Comparison of ENCODE assay signal across 10 cellular contexts in the genomic region with DNA sequence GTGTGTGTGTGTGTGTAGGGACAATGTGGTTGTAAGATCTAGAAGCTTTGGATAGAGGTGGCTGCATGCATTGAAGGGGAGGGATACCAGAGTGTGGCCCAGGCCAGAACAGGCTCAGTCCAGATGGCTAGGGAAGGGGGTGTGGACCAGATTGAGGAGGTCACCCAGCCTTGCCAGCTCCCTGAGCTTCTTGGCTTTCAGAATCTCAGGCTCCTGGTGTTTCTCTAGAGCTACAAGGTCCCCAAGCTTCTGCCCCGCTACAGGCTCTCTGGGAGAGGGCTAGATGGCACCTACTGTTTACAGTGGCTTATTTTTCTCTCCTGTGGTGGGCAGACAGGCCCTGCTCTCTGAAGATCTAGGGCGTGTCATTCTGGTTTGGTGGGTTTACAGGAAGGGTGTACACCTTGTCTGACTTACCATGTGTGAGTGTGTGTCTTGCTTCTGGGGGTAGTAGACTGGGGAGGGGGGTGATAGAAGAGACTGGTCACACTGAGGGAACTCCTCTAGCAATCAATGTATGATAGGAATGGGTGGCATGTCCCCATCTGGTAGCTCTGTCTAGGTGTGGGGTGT. TPM values are rescaled to one million over a fixed set of nuclear protein-coding genes. Genes with fewer than 3 reads are reported as not detected.
DNase-seq lines count a peak whose midpoint lies in the region; ATAC-seq and TF ChIP-seq lines count a peak whose summit lies in the region.
"Had no signal": no experiment of that assay in that cellular context is flagged by ENCODE, and none has a peak within 500 bp of the region (broad histone marks: within the 10 kb centered on the region; RNA-seq: fewer than 3 reads in every experiment).

No MANE protein-coding gene starts in this region.

- H3K9ac ChIP-seq in adipocyte (ENCODE audit: low read length), result peak overlapping the region; percentile 79

- H3K27ac Mint-ChIP-seq in activated T-cell treated with anti-CD3 and anti-CD28 coated beads, Interleukin-2, amount 50 U/mL, for 24 hours, result peak overlapping the region; percentile 1

- peaks cover 21% of the 10 kb centered on the region for H3K4me1 Mint-ChIP-seq in activated T-cell treated with anti-CD3 and anti-CD28 coated beads, Interleukin-2, amount 50 U/mL, for 24 hours (ENCODE audit: low read depth)
- peaks cover 38% of the 10 kb centered on the region for H3K4me1 Mint-ChIP-seq in activated T-cell treated with anti-CD3 and anti-CD28 coated beads, Interleukin-2, amount 50 U/mL, for 4 hours (ENCODE audit: low read depth)

- H3K9me3 ChIP-seq in adipocyte (ENCODE audit: control insufficient read depth, low read length) (no peaks in the 10 kb centered on the region), left lung (no peaks in the 10 kb centered on the region), testis (no peaks in the 10 kb centered on the region)

- no peak for ATAC-seq in activated T-cell treated with anti-CD3 and anti-CD28 coated beads, Interleukin-2, amount 50 U/mL, for 4 hours
- ATAC-seq in left lung, result peak; percentile 38

- no peaks in the 10 kb centered on the region for H3K27me3 Mint-ChIP-seq in activated T-cell treated with anti-CD3 and anti-CD28 coated beads, Interleukin-2, amount 50 U/mL, for 24 hours
- no peaks in the 10 kb centered on the region for H3K27me3 Mint-ChIP-seq in activated T-cell treated with anti-CD3 and anti-CD28 coated beads, Interleukin-2, amount 50 U/mL, for 4 hours (ENCODE audit: low read depth)

- DNase-seq in activated T-cell treated with anti-CD3 and anti-CD28 coated beads, Interleukin-2, amount 50 U/mL, for 24 hours, result no peak
- DNase-seq in activated T-cell treated with anti-CD3 and anti-CD28 coated beads, Interleukin-2, amount 50 U/mL, for 4 hours, result no peak
- DNase-seq in adipocyte (ENCODE audit: low read depth) (no peak), left lung (peak; percentile 31 to 38), testis (peak; percentile 39), hepatic stellate cell (ENCODE audit: low spot score) (no peak), UCSD-AML1 (lab: John Stamatoyannopoulos, UW; ENCODE audit: unreplicated experiment) (no peak)
- DNase-seq in activated effector memory CD4-positive, alpha-beta T cell treated with anti-CD3 and anti-CD28 coated beads, Interleukin-2, amount 50 U/mL, for 16 hours, result no peak
- DNase-seq: activated CD4-positive, CD25-positive, alpha-beta regulatory T cell treated with anti-CD3 and anti-CD28 coated beads, Interleukin-2, amount 50 U/mL, for 72 hours; stimulated activated CD4-positive, alpha-beta T cell treated with anti-CD3 and anti-CD28 coated beads, Interleukin-4, amount 100 ng/mL, for 24 hours had no signal

- 62 to 94% methylated on average over 2 of the region's 2 CpGs for WGBS in testis, 2 donors

- no peaks in the 10 kb centered on the region for H3K9me3 Mint-ChIP-seq in activated T-cell treated with anti-CD3 and anti-CD28 coated beads, Interleukin-2, amount 50 U/mL, for 24 hours
- no peaks in the 10 kb centered on the region for H3K9me3 Mint-ChIP-seq in activated T-cell treated with anti-CD3 and anti-CD28 coated beads, Interleukin-2, amount 50 U/mL, for 4 hours

- H3K36me3 ChIP-seq in adipocyte (ENCODE audit: control insufficient read depth, insufficient read depth, low read length, severe bottlenecking), result no peaks in the 10 kb centered on the region
- no peaks in the 10 kb centered on the region for H3K36me3 ChIP-seq in left lung
- H3K36me3 ChIP-seq in testis (ENCODE audit: low read depth, missing control alignments), result no peaks in the 10 kb centered on the region

- no peak for TF ChIP-seq POLR2A in testis (IDR thresholded peaks at IDR 0.05)

- peaks cover 84% of the 10 kb centered on the region for H3K4me1 ChIP-seq in adipocyte (ENCODE audit: control insufficient read depth, insufficient read depth, low read length)
- H3K4me1 ChIP-seq in left lung, result peaks cover 79 to 91% of the 10 kb centered on the region in 2 donors
- peaks cover 66% of the 10 kb centered on the region for H3K4me1 ChIP-seq in testis

- H3K27ac ChIP-seq in left lung (peak overlapping the region; percentile 65 to 71), testis (no peak overlapping the region)

- peak overlapping the region; percentile 80 for H3K4me3 ChIP-seq in adipocyte (ENCODE audit: low read length)
- peak overlapping the region in 1 of 2 donors; percentile 45 for H3K4me3 ChIP-seq in left lung
- no peak overlapping the region for H3K4me3 ChIP-seq in testis

- H3K36me3 Mint-ChIP-seq in activated T-cell treated with anti-CD3 and anti-CD28 coated beads, Interleukin-2, amount 50 U/mL, for 24 hours (ENCODE audit: low read depth), result peaks cover 8% of the 10 kb centered on the region
- no peaks in the 10 kb centered on the region for H3K36me3 Mint-ChIP-seq in activated T-cell treated with anti-CD3 and anti-CD28 coated beads, Interleukin-2, amount 50 U/mL, for 4 hours (ENCODE audit: insufficient read depth)

- intact Hi-C loops in left lung (cut with DNase I), result loop anchor here (5.0 to 10.0 kb wide), 2 partner anchors 42 to 45 kb away; no protein-coding TSS in a partner anchor
- intact Hi-C loops in testis (cut with DNase I; ENCODE audit: low total_unique reads), result loop anchor here (10.0 kb wide), 1 partner anchor 105 kb away; the partner anchor contains the start of gene TOP2A

- TF ChIP-seq CTCF in left lung (IDR thresholded peaks at IDR 0.05) (no peak), testis (IDR thresholded peaks at IDR 0.05) (no peak)

- H3K27me3 ChIP-seq in adipocyte (replicated peaks; ENCODE audit: control insufficient read depth, insufficient read depth, low read length), result no peaks in the 10 kb centered on the region
- H3K27me3 ChIP-seq in left lung, result no peaks in the 10 kb centered on the region
- no peaks in the 10 kb centered on the region for H3K27me3 ChIP-seq in testis

- no peak overlapping the region for H3K4me3 Mint-ChIP-seq in activated T-cell treated with anti-CD3 and anti-CD28 coated beads, Interleukin-2, amount 50 U/mL, for 24 hours
- no peak overlapping the region for H3K4me3 Mint-ChIP-seq in activated T-cell treated with anti-CD3 and anti-CD28 coated beads, Interleukin-2, amount 50 U/mL, for 4 hours

RNA-seq across cellular contexts. Expression of gene RARA, which starts 1.0 kb away (rescaled TPM):
- 10 to 100 TPM; 46.5 to 61.9 (median 48.7) TPM for total RNA-seq in activated T-cell treated with anti-CD3 and anti-CD28 coated beads, Interleukin-2, amount 50 U/mL, for 4 hours
- 10 to 100 TPM; 54.7 to 62.6 TPM for total RNA-seq in left lung
- 10 to 100 TPM; 65.5 to 66.0 TPM for total RNA-seq in testis
- polyA plus RNA-seq in testis (ENCODE audit: insufficient read depth, low read depth, low replicate concordance), result 49.8 TPM

RNA-seq across cellular contexts. Expression of gene CDC6, which starts 22.3 kb away (rescaled TPM):
- 10 to 100 TPM; 67.3 to 94.0 (median 83.6) TPM for total RNA-seq in activated T-cell treated with anti-CD3 and anti-CD28 coated beads, Interleukin-2, amount 50 U/mL, for 4 hours
- total RNA-seq in left lung, result 10 to 100 TPM; 12.8 to 24.1 TPM
- total RNA-seq in testis, result 10 to 100 TPM; 12.4 to 22.8 TPM
- polyA plus RNA-seq in testis (ENCODE audit: insufficient read depth, low read depth, low replicate concordance), result 14.7 TPM

RNA-seq across cellular contexts. Expression of gene GJD3, which starts 54.5 kb away (rescaled TPM):
- total RNA-seq in activated T-cell treated with anti-CD3 and anti-CD28 coated beads, Interleukin-2, amount 50 U/mL, for 4 hours, result not detected
- total RNA-seq in left lung (1 to 10 TPM; 3.0 to 3.6 TPM), testis (1 to 10 TPM; 2.1 to 2.6 TPM)
- not detected for polyA plus RNA-seq in testis (ENCODE audit: insufficient read depth, low read depth, low replicate concordance)

Comparison
In these comparisons a context has a peak if more than half of its experiments do, and no peak if none do; other contexts are left out.
1. DNase-seq: peak in left lung (2 of 2) and testis (single experiment); none in activated T-cell treated with anti-CD3 and anti-CD28 coated beads, Interleukin-2, amount 50 U/mL, for 24 hours (single experiment), activated T-cell treated with anti-CD3 and anti-CD28 coated beads, Interleukin-2, amount 50 U/mL, for 4 hours (single experiment), adipocyte (single experiment), activated effector memory CD4-positive, alpha-beta T cell treated with anti-CD3 and anti-CD28 coated beads, Interleukin-2, amount 50 U/mL, for 16 hours (single experiment), hepatic stellate cell (single experiment) and UCSD-AML1 (single experiment).
2. H3K27ac ChIP-seq: peak in left lung (2 of 2); none in testis (0 of 2).